Comparison of ENCODE assay signal across 11 cellular contexts in the genomic region with DNA sequence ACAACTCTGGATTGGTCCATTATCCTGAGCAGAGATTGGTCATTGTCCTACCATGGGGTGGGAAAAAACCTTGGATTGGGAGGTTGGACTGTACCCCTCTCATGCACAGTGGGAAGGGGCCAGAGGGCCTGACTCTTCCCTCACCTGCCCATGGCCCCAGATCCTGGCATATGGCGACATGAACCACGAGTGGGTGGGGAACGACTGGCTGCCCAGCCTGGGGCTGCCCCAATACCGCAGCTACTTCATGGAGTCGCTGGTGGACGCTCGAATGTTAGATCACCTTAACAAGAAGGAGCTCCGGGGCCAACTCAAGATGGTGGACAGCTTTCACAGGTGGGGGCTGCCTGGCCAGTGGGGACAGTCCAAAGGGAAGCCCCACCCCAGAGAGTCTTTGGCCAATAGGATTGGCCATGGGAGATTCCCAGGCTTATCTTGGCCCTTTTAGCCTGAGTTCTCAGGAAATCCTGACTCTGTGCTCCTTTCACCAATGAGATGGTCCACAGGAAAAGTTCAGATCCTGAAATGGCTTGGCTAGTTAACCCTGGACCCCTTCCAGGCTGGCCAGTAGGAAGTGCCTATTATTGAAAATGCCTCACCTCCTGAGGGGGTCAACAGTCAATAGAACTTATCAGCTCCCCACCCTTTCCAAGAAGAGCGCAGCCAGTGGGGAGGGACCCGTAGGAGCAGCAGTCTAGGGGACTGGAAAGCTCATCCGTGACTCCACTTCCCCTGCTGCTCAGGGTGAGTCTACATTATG. TPM values are rescaled to one million over a fixed set of nuclear protein-coding genes. Genes with fewer than 3 reads are reported as not detected.
DNase-seq lines count a peak whose midpoint lies in the region; ATAC-seq and TF ChIP-seq lines count a peak whose summit lies in the region.
"Had no signal": no experiment of that assay in that cellular context is flagged by ENCODE, and none has a peak within 500 bp of the region (broad histone marks: within the 10 kb centered on the region; RNA-seq: fewer than 3 reads in every experiment).

No MANE protein-coding gene starts in this region.

- peaks cover 0 to 2% (median 0%) of the 10 kb centered on the region in 5 donors for H3K9me3 Mint-ChIP-seq in CD8-positive, alpha-beta memory T cell
- no peaks in the 10 kb centered on the region for H3K9me3 Mint-ChIP-seq in T-cell
- H3K9me3 Mint-ChIP-seq in glutamatergic neuron (ENCODE audit: unreplicated experiment): peaks cover 21% of the 10 kb centered on the region
- H3K9me3 Mint-ChIP-seq in neural crest cell: no peaks in the 10 kb centered on the region
- H3K9me3 Mint-ChIP-seq: stimulated activated naive CD8-positive, alpha-beta T cell treated with anti-CD3 and anti-CD28 coated beads, Interleukin-15, Interleukin-2, amounts not matched to agents 100 ng/mL and 50 ng/mL, for 24 hours had no signal

- H3K4me3 ChIP-seq in CD8-positive, alpha-beta memory T cell (ENCODE audit: low read length): peak overlapping the region; percentile 28
- no peak overlapping the region for H3K4me3 ChIP-seq in SJCRH30

- TF ChIP-seq CTCF in glutamatergic neuron (IDR thresholded peaks at IDR 0.05; ENCODE audit: partially characterized antibody, unreplicated experiment) (no peak), neural crest cell (conservative IDR thresholded peaks at IDR 0.05) (no peak)

- POLR2A ChIA-PET in CD8-positive, alpha-beta memory T cell (lab: Charles Lee): no interaction called here
- POLR2A ChIA-PET in T-cell (lab: Charles Lee): no interaction called here

- H3K27me3 ChIP-seq in CD8-positive, alpha-beta memory T cell (ENCODE audit: insufficient read depth, low read length, poor library complexity, severe bottlenecking): peaks cover 46% of the 10 kb centered on the region
- H3K27me3 ChIP-seq in SJCRH30: no peaks in the 10 kb centered on the region
- H3K27me3 ChIP-seq: foreskin keratinocyte had no signal

- H3K27me3 Mint-ChIP-seq in CD8-positive, alpha-beta memory T cell: peaks cover 46 to 68% of the 10 kb centered on the region in 2 donors
- H3K27me3 Mint-ChIP-seq in T-cell (peaks cover 51 to 71% of the 10 kb centered on the region in 2 donors), glutamatergic neuron (ENCODE audit: unreplicated experiment) (peaks cover 16% of the 10 kb centered on the region), neural crest cell (ENCODE audit: low read depth) (peaks cover 19% of the 10 kb centered on the region)

- H3K36me3 Mint-ChIP-seq in CD8-positive, alpha-beta memory T cell: no peaks in the 10 kb centered on the region
- no peaks in the 10 kb centered on the region for H3K36me3 Mint-ChIP-seq in T-cell
- H3K36me3 Mint-ChIP-seq in glutamatergic neuron (ENCODE audit: unreplicated experiment): no peaks in the 10 kb centered on the region
- H3K36me3 Mint-ChIP-seq in neural crest cell (ENCODE audit: low read depth): no peaks in the 10 kb centered on the region

- DNase-seq in CD8-positive, alpha-beta memory T cell: no peak
- no peak for DNase-seq in T-cell
- no peak for DNase-seq in glutamatergic neuron
- DNase-seq in neural crest cell (ENCODE audit: low read depth, low spot score): no peak
- DNase-seq in NCI-H2196 (lab: John Stamatoyannopoulos, UW; ENCODE audit: unreplicated experiment): no peak
- no peak for DNase-seq in NCI-H2107 (lab: John Stamatoyannopoulos, UW)
- DNase-seq in SJCRH30: no peak
- DNase-seq: NCI-H1092 treated with DMSO at 0.1 percent for 48 hours had no signal

- ATAC-seq in T-cell (replicated peaks in 1 of 4) (no peak), GM18519 (IDR thresholded peaks at IDR 0.05; ENCODE audit: low FRiP score, unreplicated experiment) (no peak)

- CTCF ChIA-PET in CD8-positive, alpha-beta memory T cell (lab: Charles Lee): interaction anchor here (0.7 to 1.7 kb wide), 4 partner anchors 17 to 51 kb away, joined by 3 to 6 read pairs (median 4); a partner anchor contains a TSS
- CTCF ChIA-PET in T-cell (lab: Charles Lee): interaction anchor here (0.5 to 1.3 kb wide), 5 partner anchors 20 to 572 kb away, joined by 3 to 6 read pairs (median 3); a partner anchor contains a TSS

- H3K4me1 ChIP-seq in CD8-positive, alpha-beta memory T cell (ENCODE audit: insufficient read depth, low read length): peaks cover 43% of the 10 kb centered on the region
- peaks cover 5% of the 10 kb centered on the region; the same call in 1 of the 2 replicates for H3K4me1 ChIP-seq in SJCRH30
- H3K4me1 ChIP-seq: foreskin keratinocyte had no signal

- peak overlapping the region in 1 of 8 donors; percentile 67 for H3K27ac Mint-ChIP-seq in CD8-positive, alpha-beta memory T cell
- H3K27ac Mint-ChIP-seq in T-cell: peak overlapping the region in 1 of 2 donors; percentile 11
- no peak overlapping the region for H3K27ac Mint-ChIP-seq in glutamatergic neuron (ENCODE audit: unreplicated experiment)
- no peak overlapping the region for H3K27ac Mint-ChIP-seq in neural crest cell (ENCODE audit: unreplicated experiment)
- H3K27ac Mint-ChIP-seq: stimulated activated naive CD8-positive, alpha-beta T cell treated with anti-CD3 and anti-CD28 coated beads, Interleukin-15, Interleukin-2, amounts not matched to agents 100 ng/mL and 50 ng/mL, for 24 hours had no signal

- H3K27ac ChIP-seq in CD8-positive, alpha-beta memory T cell (ENCODE audit: low read depth, low read length): peak overlapping the region; percentile 31
- H3K27ac ChIP-seq in SJCRH30: no peak overlapping the region
- H3K27ac ChIP-seq: foreskin keratinocyte had no signal

- peaks cover 32 to 41% (median 32%) of the 10 kb centered on the region in 3 donors for H3K4me1 Mint-ChIP-seq in CD8-positive, alpha-beta memory T cell
- H3K4me1 Mint-ChIP-seq in T-cell (peaks cover 35 to 39% (median 37%) of the 10 kb centered on the region in 3 donors), glutamatergic neuron (ENCODE audit: low read depth, unreplicated experiment) (peaks cover 14% of the 10 kb centered on the region), neural crest cell (peaks cover 46% of the 10 kb centered on the region)

- H3K4me3 Mint-ChIP-seq in CD8-positive, alpha-beta memory T cell: peak overlapping the region in 5 of 7 donors; percentile 61 to 83 (median 68)
- peak overlapping the region; percentile 42 to 82 (median 47) for H3K4me3 Mint-ChIP-seq in T-cell
- peak overlapping the region; percentile 96 for H3K4me3 Mint-ChIP-seq in glutamatergic neuron (ENCODE audit: unreplicated experiment)
- peak overlapping the region; percentile 85 for H3K4me3 Mint-ChIP-seq in neural crest cell
- H3K4me3 Mint-ChIP-seq: stimulated activated naive CD8-positive, alpha-beta T cell treated with anti-CD3 and anti-CD28 coated beads, Interleukin-15, Interleukin-2, amounts not matched to agents 100 ng/mL and 50 ng/mL, for 24 hours had no signal

- no peaks in the 10 kb centered on the region for H3K9me3 ChIP-seq in CD8-positive, alpha-beta memory T cell (ENCODE audit: low read length)
- H3K9me3 ChIP-seq in SJCRH30 (replicated peaks): no peaks in the 10 kb centered on the region

- no peaks in the 10 kb centered on the region for H3K36me3 ChIP-seq in CD8-positive, alpha-beta memory T cell (ENCODE audit: insufficient read depth, low read length)
- H3K36me3 ChIP-seq in SJCRH30: no peaks in the 10 kb centered on the region

RNA-seq across cellular contexts. Expression of a gene that starts 7.1 kb away (rescaled TPM):
- total RNA-seq in CD8-positive, alpha-beta memory T cell: not detected
- not detected for polyA plus RNA-seq in CD8-positive, alpha-beta memory T cell
- total RNA-seq in T-cell (not detected), glutamatergic neuron (ENCODE audit: unreplicated experiment) (26.6 TPM), neural crest cell (0.84 and 1.6 TPM in 2 replicates)
- total RNA-seq in SJCRH30 (2014; rRNA removed; shearing (Covaris generic)): 2.1 and 3.2 TPM in 2 replicates
- total RNA-seq: foreskin keratinocyte had no signal
- polyA plus RNA-seq: foreskin keratinocyte had no signal

RNA-seq across cellular contexts. Expression of a gene that starts 9.5 kb away (rescaled TPM):
- not detected for total RNA-seq in CD8-positive, alpha-beta memory T cell
- not detected for polyA plus RNA-seq in CD8-positive, alpha-beta memory T cell
- total RNA-seq in T-cell (under 1 TPM in 3 of 5 donors, not detected in 2; 0.43 to 0.89 (median 0.50) TPM), glutamatergic neuron (ENCODE audit: unreplicated experiment) (54.1 TPM), neural crest cell (8.1 and 9.6 TPM in 2 replicates)
- 1.2 and 1.8 TPM in 2 replicates for total RNA-seq in SJCRH30 (2014; rRNA removed; shearing (Covaris generic))

RNA-seq across cellular contexts. Expression of a gene that starts 28.8 kb away (rescaled TPM):
- total RNA-seq in CD8-positive, alpha-beta memory T cell: 1 to 10 TPM; 3.2 to 3.3 TPM
- polyA plus RNA-seq in CD8-positive, alpha-beta memory T cell: 0.56 TPM
- total RNA-seq in T-cell: 1 to 10 TPM; 3.8 to 4.7 (median 4.1) TPM
- 104 TPM for total RNA-seq in glutamatergic neuron (ENCODE audit: unreplicated experiment)
- 21.7 and 22.7 TPM in 2 replicates for total RNA-seq in neural crest cell
- 20.8 and 27.1 TPM in 2 replicates for total RNA-seq in SJCRH30 (2014; rRNA removed; shearing (Covaris generic))

RNA-seq across cellular contexts. Expression of a gene that starts 29.2 kb away (rescaled TPM):
- total RNA-seq in CD8-positive, alpha-beta memory T cell: 1 to 10 TPM; 1.4 to 2.5 TPM
- 3.1 TPM for polyA plus RNA-seq in CD8-positive, alpha-beta memory T cell
- total RNA-seq in T-cell (1 to 10 TPM; 2.1 to 3.7 (median 2.5) TPM), glutamatergic neuron (ENCODE audit: unreplicated experiment) (3.2 TPM), neural crest cell (1.0 and 1.3 TPM in 2 replicates)
- 0.99 and 1.7 TPM in 2 replicates for total RNA-seq in SJCRH30 (2014; rRNA removed; shearing (Covaris generic))

RNA-seq across cellular contexts. Expression of a gene that starts 33.9 kb away (rescaled TPM):
- total RNA-seq in CD8-positive, alpha-beta memory T cell: 1 to 10 TPM; 4.0 to 5.1 TPM
- 8.1 TPM for polyA plus RNA-seq in CD8-positive, alpha-beta memory T cell
- total RNA-seq in T-cell (10 to 100 TPM in 3 of 5 donors, 1 to 10 TPM in 2; 8.1 to 17.8 (median 12.9) TPM), glutamatergic neuron (ENCODE audit: unreplicated experiment) (32.6 TPM), neural crest cell (5.4 and 7.5 TPM in 2 replicates)
- 4.1 and 5.0 TPM in 2 replicates for total RNA-seq in SJCRH30 (2014; rRNA removed; shearing (Covaris generic))
